ENCODE assay signal across 20 cellular contexts in the genomic region with DNA sequence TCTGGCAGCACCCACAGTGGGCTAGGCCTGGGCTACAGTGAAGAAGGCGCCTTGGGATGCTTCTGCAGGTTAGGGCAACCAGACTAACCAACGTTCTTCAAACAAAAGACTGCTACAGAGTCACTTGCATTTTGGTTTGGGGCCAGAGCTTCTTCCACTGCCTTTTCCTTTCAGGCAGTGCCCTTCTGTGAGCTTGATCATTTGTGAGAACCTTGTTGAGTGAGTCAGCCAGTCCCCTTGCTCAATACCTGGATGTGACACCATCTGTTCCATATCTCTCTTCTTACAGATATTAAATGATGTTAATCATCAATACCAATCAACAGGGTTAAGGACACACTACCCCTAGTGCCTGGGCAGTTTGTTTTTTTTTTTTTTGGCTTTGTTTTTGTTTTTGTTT. TPM values are rescaled to one million over a fixed set of nuclear protein-coding genes. Genes with fewer than 3 reads are reported as not detected.
DNase-seq lines count a peak whose midpoint lies in the region; ATAC-seq, FAIRE-seq and TF ChIP-seq lines count a peak whose summit lies in the region.
"Had no signal": no experiment of that assay in that cellular context is flagged by ENCODE, and none has a peak within 500 bp of the region (broad histone marks: within the 10 kb centered on the region; RNA-seq: fewer than 3 reads in every experiment).

No MANE protein-coding gene starts in this region.

- H2AFZ ChIP-seq in H1 (ENCODE audit: low read length) (no peak overlapping the region), H9 (ENCODE audit: low read length) (no peak overlapping the region)

- TF ChIP-seq RAD21 in H1 (IDR thresholded peaks at IDR 0.05 in 1 of 2, conservative IDR thresholded peaks at IDR 0.05 in 1 of 2; ENCODE audit: low read depth in 2 of 2, low read length in 2 of 2) = no peak

- no peaks in the 10 kb centered on the region for H4K20me1 ChIP-seq in H1 (replicated peaks in 1 of 2; ENCODE audit: control insufficient read depth in 1 of 2, insufficient read depth in 2 of 2, low read length in 2 of 2)
- no peaks in the 10 kb centered on the region for H4K20me1 ChIP-seq in H9 (ENCODE audit: control insufficient read depth, insufficient read depth, insufficient read length)

- H2BK20ac ChIP-seq in H1 (ENCODE audit: low read length) (peak overlapping the region; percentile 86), H9 (ENCODE audit: low read depth, low read length, poor library complexity, severe bottlenecking) (no peak overlapping the region)

- H3K79me2 ChIP-seq in H1 (ENCODE audit: control insufficient read depth in 1 of 2, insufficient read depth in 2 of 2, low read length in 2 of 2) (no peaks in the 10 kb centered on the region), H9 (ENCODE audit: insufficient read depth, low read length) (no peaks in the 10 kb centered on the region)

- peaks cover 63% of the 10 kb centered on the region for H3K4me1 Mint-ChIP-seq in activated T-cell treated with anti-CD3 and anti-CD28 coated beads, Interleukin-2, amount 50 U/mL, for 72 hours (ENCODE audit: low read depth)
- H3K4me1 Mint-ChIP-seq in activated T-cell treated with anti-CD3 and anti-CD28 coated beads, Interleukin-2, amount 50 U/mL, for 24 hours (ENCODE audit: low read depth) = peaks cover 63% of the 10 kb centered on the region
- H3K4me1 Mint-ChIP-seq in H9 = peaks cover 64 to 68% of the 10 kb centered on the region in 2 experiments

- H3K14ac ChIP-seq in H1 (ENCODE audit: insufficient read length) = no peak overlapping the region
- no peak overlapping the region for H3K14ac ChIP-seq in H9 (ENCODE audit: insufficient read depth, low read length)

- no peaks in the 10 kb centered on the region for H3K36me3 ChIP-seq in H1 (ENCODE audit: control insufficient read depth in 2 of 4, insufficient read depth in 4 of 4, low read length in 3 of 4)
- H3K36me3 ChIP-seq: SJSA1, stomach had no signal

- no peak overlapping the region for H3K4me3 Mint-ChIP-seq in activated T-cell treated with anti-CD3 and anti-CD28 coated beads, Interleukin-2, amount 50 U/mL, for 72 hours
- H3K4me3 Mint-ChIP-seq in activated T-cell treated with anti-CD3 and anti-CD28 coated beads, Interleukin-2, amount 50 U/mL, for 24 hours = no peak overlapping the region
- H3K4me3 Mint-ChIP-seq in H9 = no peak overlapping the region
- H3K4me3 Mint-ChIP-seq: activated naive CD8-positive, alpha-beta T cell treated with anti-CD3 and anti-CD28 coated beads, Interleukin-2, amount 10 ng/mL, durations not matched to agents 7 days and 5 days; memory B cell; nephron had no signal

- no peak overlapping the region for H3T11ph ChIP-seq in H9 (ENCODE audit: low read length)

- WGBS in H1 (ENCODE audit: extremely low coverage in 1 of 2, insufficient coverage in 1 of 2, insufficient read length in 1 of 2, insufficient replicate concordance in 2 of 2, low coverage in 1 of 2, low lambda C conversion rate in 2 of 2, missing lambda C conversion rate in 1 of 2), 2 experiments = 81% methylated on average over 2 of the region's 2 CpGs; no CpG with 5 or more reads in 1 of the 2 experiments
- WGBS in H9 (ENCODE audit: extremely low coverage, insufficient read length, low lambda C conversion rate) = no CpG with 5 or more reads among the region's 2 CpGs

- no peak overlapping the region for H3K23ac ChIP-seq in H1 (ENCODE audit: insufficient read length)
- H3K23ac ChIP-seq in H9 (ENCODE audit: insufficient read length, low read depth, low read length) = no peak overlapping the region

- no peaks in the 10 kb centered on the region for H3K9me3 Mint-ChIP-seq in activated T-cell treated with anti-CD3 and anti-CD28 coated beads, Interleukin-2, amount 50 U/mL, for 72 hours
- H3K9me3 Mint-ChIP-seq in activated T-cell treated with anti-CD3 and anti-CD28 coated beads, Interleukin-2, amount 50 U/mL, for 24 hours = no peaks in the 10 kb centered on the region
- H3K9me3 Mint-ChIP-seq in H9 = peaks cover 0 to 5% of the 10 kb centered on the region in 2 experiments; a peak in 1 of 5 replicates
- H3K9me3 Mint-ChIP-seq: activated naive CD8-positive, alpha-beta T cell treated with anti-CD3 and anti-CD28 coated beads, Interleukin-2, amount 10 ng/mL, durations not matched to agents 7 days and 5 days; memory B cell; nephron had no signal

- TF ChIP-seq CTCF in NB4 (IDR thresholded peaks at IDR 0.05; ENCODE audit: low read depth, low read length) (no peak), H1 (IDR thresholded peaks at IDR 0.05; ENCODE audit: control extremely low read depth in 1 of 3, insufficient read depth in 1 of 3, low read depth in 1 of 3, low read length in 3 of 3) (no peak), H9 (conservative IDR thresholded peaks at IDR 0.05) (no peak)

- H3K27me3 ChIP-seq in H1 (replicated peaks in 1 of 4; ENCODE audit: control insufficient read depth in 3 of 4, extremely low read depth in 1 of 4, insufficient read depth in 3 of 4, low read length in 3 of 4) (no peaks in the 10 kb centered on the region; a peak in 1 of 7 replicates), H9 (ENCODE audit: insufficient read depth, low read length) (no peaks in the 10 kb centered on the region)
- H3K27me3 ChIP-seq: SJSA1, stomach had no signal

- no peak overlapping the region; the same call in 1 of the 2 replicates for H2AK5ac ChIP-seq in H1 (ENCODE audit: low read depth, low read length)
- no peak overlapping the region for H2AK5ac ChIP-seq in H9 (ENCODE audit: insufficient read length, low read length)

- H2BK15ac ChIP-seq in H1 (ENCODE audit: low read length) = no peak overlapping the region; the same call in 1 of the 2 replicates
- H2BK15ac ChIP-seq in H9 (ENCODE audit: low read depth, low read length) = no peak overlapping the region

- no peak overlapping the region for H3K56ac ChIP-seq in H1 (replicated peaks; ENCODE audit: insufficient read length, low read depth, low read length)
- H3K56ac ChIP-seq in H9 (ENCODE audit: insufficient read length, low read depth, low read length) = no peak overlapping the region

- no peak overlapping the region; the same call in 1 of the 2 replicates for H4K8ac ChIP-seq in H1 (ENCODE audit: extremely low read depth, insufficient read depth, low read length)
- H4K8ac ChIP-seq in H9 (replicated peaks; ENCODE audit: insufficient read length, low read depth, low read length) = no peak overlapping the region

- H3K4me1 ChIP-seq in H1 (replicated peaks in 1 of 4; ENCODE audit: control insufficient read depth in 3 of 4, insufficient read depth in 4 of 4, low read length in 3 of 4) = peaks cover 9 to 37% (median 21%) of the 10 kb centered on the region in 4 experiments
- peaks cover 19% of the 10 kb centered on the region; the same call in 1 of the 2 replicates for H3K4me1 ChIP-seq in H9 (ENCODE audit: insufficient read depth, low read length)
- H3K4me1 ChIP-seq: stomach had no signal

- H3K9me3 ChIP-seq in H1 (ENCODE audit: insufficient read depth in 2 of 2, low read depth in 1 of 2, low read length in 1 of 2) (no peaks in the 10 kb centered on the region), H9 (ENCODE audit: control insufficient read depth, low read depth, low read length) (no peaks in the 10 kb centered on the region)
- H3K9me3 ChIP-seq: SJSA1, stomach had no signal

- H2BK12ac ChIP-seq in H1 (ENCODE audit: low read depth, low read length) (peak overlapping the region; percentile 95; the same call in 1 of the 2 replicates), H9 (ENCODE audit: insufficient read length, low read depth, low read length) (no peak overlapping the region)

- H3K36me3 Mint-ChIP-seq in activated T-cell treated with anti-CD3 and anti-CD28 coated beads, Interleukin-2, amount 50 U/mL, for 72 hours (ENCODE audit: insufficient read depth in 2 of 2) = peaks cover 0 to 1% of the 10 kb centered on the region in 2 donors
- H3K36me3 Mint-ChIP-seq in activated T-cell treated with anti-CD3 and anti-CD28 coated beads, Interleukin-2, amount 50 U/mL, for 24 hours (ENCODE audit: low read depth) = no peaks in the 10 kb centered on the region
- no peaks in the 10 kb centered on the region for H3K36me3 Mint-ChIP-seq in H9 (ENCODE audit: insufficient read depth in 1 of 3, low read depth in 3 of 3)
- H3K36me3 Mint-ChIP-seq: memory B cell had no signal

- H3K79me1 ChIP-seq in H1 (ENCODE audit: low read depth, low read length) (no peaks in the 10 kb centered on the region), H9 (ENCODE audit: insufficient read depth, low read depth, low read length, poor library complexity, severe bottlenecking) (no peaks in the 10 kb centered on the region)

- H3K27ac ChIP-seq in H1 (ENCODE audit: low read depth, low read length) (no peak overlapping the region), H9 (ENCODE audit: insufficient read length, low read depth, low read length) (no peak overlapping the region)
- H3K27ac ChIP-seq: SJSA1, stomach had no signal

- H3K23me2 ChIP-seq in H1 (ENCODE audit: low read depth, low read length) (no peaks in the 10 kb centered on the region; the same call in 1 of the 2 replicates), H9 (ENCODE audit: insufficient read length, low read depth, low read length, poor library complexity, severe bottlenecking) (no peaks in the 10 kb centered on the region)

- H2BK120ac ChIP-seq in H1 (replicated peaks; ENCODE audit: low read depth, low read length) = no peak overlapping the region
- H2BK120ac ChIP-seq in H9 (ENCODE audit: low read depth, low read length, poor library complexity, severe bottlenecking) = no peak overlapping the region

- DNase-seq in activated T-cell treated with anti-CD3 and anti-CD28 coated beads, Interleukin-2, amount 50 U/mL, for 72 hours = no peak
- no peak for DNase-seq in activated T-cell treated with anti-CD3 and anti-CD28 coated beads, Interleukin-2, amount 50 U/mL, for 24 hours
- DNase-seq in NB4 (ENCODE audit: low read depth) (peak; percentile 55), H1 (ENCODE audit: low read depth in 1 of 2, low spot score in 2 of 2) (no peak), inferior parietal cortex (ENCODE audit: extremely low spot score) (no peak), H9 (no peak), mesenteric fat pad (ENCODE audit: low spot score) (no peak)
- DNase-seq in stimulated activated naive CD8-positive, alpha-beta T cell treated with anti-CD3 and anti-CD28 coated beads, Interleukin-15, Interleukin-2, amounts not matched to agents 100 U/mL and 50 U/mL, for 24 hours = no peak
- DNase-seq: activated CD4-positive, CD25-positive, alpha-beta regulatory T cell; activated CD8-positive, alpha-beta memory T cell treated with anti-CD3 and anti-CD28 coated beads, Interleukin-2, amount 50 U/mL, for 48 hours; activated naive CD8-positive, alpha-beta T cell treated with anti-CD3 and anti-CD28 coated beads, Interleukin-2, amount 10 ng/mL, durations not matched to agents 7 days and 5 days; caudate nucleus; effector CD4-positive, alpha-beta T cell; islet precursor cell; NCI-H1048; NCI-H524; stomach had no signal

- CTCF ChIA-PET in H1 (lab: Charles Lee; ENCODE audit: partially characterized antibody) = interaction anchor here (1.1 to 16.4 kb wide), 6 partner anchors 11 to 92 kb away, joined by 3 to 629 read pairs (median 4); no protein-coding TSS in a partner anchor

- no peak for FAIRE-seq in H1 (lab: Jason Lieb, UNC)

- H4K91ac ChIP-seq in H1 (replicated peaks; ENCODE audit: insufficient read length, low read length) (peak overlapping the region; percentile 58), H9 (ENCODE audit: insufficient read length, low read depth, low read length) (no peak overlapping the region)

- no peak overlapping the region for H4K5ac ChIP-seq in H1 (ENCODE audit: insufficient read length, low read depth, low read length)
- no peak overlapping the region for H4K5ac ChIP-seq in H9 (ENCODE audit: insufficient read length, low read depth, low read length)

- no peak for TF ChIP-seq POLR2A in NB4 (IDR thresholded peaks at IDR 0.05; ENCODE audit: extremely low read depth, insufficient read length)
- no peak for TF ChIP-seq POLR2A in H1 (IDR thresholded peaks at IDR 0.05; ENCODE audit: control extremely low read depth in 1 of 2, low read depth in 2 of 2, low read length in 2 of 2)

- H3K18ac ChIP-seq in H1 (ENCODE audit: extremely low read depth, low read length) (peak overlapping the region; percentile 52; the same call in 1 of the 2 replicates), H9 (ENCODE audit: insufficient read length, low read depth, low read length) (no peak overlapping the region)

- H2BK5ac ChIP-seq in H1 (ENCODE audit: low read depth, low read length) = peak overlapping the region; percentile 40; the same call in 1 of the 2 replicates
- H2BK5ac ChIP-seq in H9 (ENCODE audit: insufficient read length, low read length) = no peak overlapping the region

- no peaks in the 10 kb centered on the region for H3K27me3 Mint-ChIP-seq in activated T-cell treated with anti-CD3 and anti-CD28 coated beads, Interleukin-2, amount 50 U/mL, for 72 hours (ENCODE audit: low read depth)
- no peaks in the 10 kb centered on the region for H3K27me3 Mint-ChIP-seq in activated T-cell treated with anti-CD3 and anti-CD28 coated beads, Interleukin-2, amount 50 U/mL, for 24 hours
- H3K27me3 Mint-ChIP-seq in H9 (ENCODE audit: low read depth) = peaks cover 36% of the 10 kb centered on the region
- H3K27me3 Mint-ChIP-seq: activated naive CD8-positive, alpha-beta T cell treated with anti-CD3 and anti-CD28 coated beads, Interleukin-2, amount 10 ng/mL, durations not matched to agents 7 days and 5 days had no signal

- no peak overlapping the region for H3K4ac ChIP-seq in H1 (replicated peaks; ENCODE audit: insufficient read length, low read depth, low read length)
- H3K4ac ChIP-seq in H9 (ENCODE audit: low read depth, low read length) = no peak overlapping the region

- no peak overlapping the region for H3K4me2 ChIP-seq in H1 (ENCODE audit: insufficient read depth in 1 of 2, low read depth in 2 of 2, low read length in 2 of 2)
- H3K4me2 ChIP-seq in H9 (ENCODE audit: insufficient read depth, insufficient read length, low read length) = no peak overlapping the region

- no peak overlapping the region for H3K4me3 ChIP-seq in NB4 (ENCODE audit: low read depth, low read length)
- no peak overlapping the region for H3K4me3 ChIP-seq in H1 (ENCODE audit: extremely low read depth in 1 of 4, insufficient read depth in 2 of 4, low read depth in 3 of 4, low read length in 4 of 4)
- H3K4me3 ChIP-seq: SJSA1, stomach had no signal

- TF ChIP-seq EP300 in H1 (IDR thresholded peaks at IDR 0.05; ENCODE audit: borderline replicate concordance in 1 of 2, low read depth in 2 of 2, low read length in 2 of 2) = no peak

- no peak overlapping the region for H3K27ac Mint-ChIP-seq in activated T-cell treated with anti-CD3 and anti-CD28 coated beads, Interleukin-2, amount 50 U/mL, for 72 hours
- no peak overlapping the region for H3K27ac Mint-ChIP-seq in activated T-cell treated with anti-CD3 and anti-CD28 coated beads, Interleukin-2, amount 50 U/mL, for 24 hours
- no peak overlapping the region for H3K27ac Mint-ChIP-seq in H9
- H3K27ac Mint-ChIP-seq: activated naive CD8-positive, alpha-beta T cell treated with anti-CD3 and anti-CD28 coated beads, Interleukin-2, amount 10 ng/mL, durations not matched to agents 7 days and 5 days; memory B cell; nephron had no signal

- H3K9ac ChIP-seq in H1 (replicated peaks in 1 of 4; ENCODE audit: extremely low read depth in 1 of 4, low read depth in 3 of 4, low read length in 3 of 4) = no peak overlapping the region
- H3K9ac ChIP-seq in H9 (ENCODE audit: extremely low read depth, insufficient read length, low read length) = no peak overlapping the region

- POLR2A ChIA-PET in H1 (lab: Charles Lee; ENCODE audit: partially characterized antibody) = interaction anchor here (0.9 to 1.3 kb wide), 4 partner anchors 12 to 175 kb away, joined by 3 to 4 read pairs (median 4); a partner anchor contains a TSS

- ATAC-seq in activated T-cell treated with anti-CD3 and anti-CD28 coated beads, Interleukin-2, amount 50 U/mL, for 72 hours (replicated peaks in 1 of 2) = peak; percentile 40 to 64
- ATAC-seq in stimulated activated naive CD8-positive, alpha-beta T cell treated with anti-CD3 and anti-CD28 coated beads, Interleukin-15, Interleukin-2, amounts not matched to agents 100 U/mL and 50 U/mL, for 24 hours = peak; percentile 75

RNA-seq across cellular contexts. Expression of a gene that starts 46.5 kb away (rescaled TPM):
- total RNA-seq in activated T-cell treated with anti-CD3 and anti-CD28 coated beads, Interleukin-2, amount 50 U/mL, for 72 hours = 100 to 1,000 TPM; 252 to 258 TPM
- total RNA-seq in H1 (2021; fragmentation: NEBNext Ultra II Directional; extraction: Animal tissue kit (Norgen Biotek cat#: 25700)) = 285 and 301 TPM in 2 replicates
- polyA plus RNA-seq in H1 (2011; rRNA removed) = 94.7 and 111 TPM in 2 replicates
- polyA plus RNA-seq in H1 (2011; cell fraction: cytosol; rRNA removed) = 124 TPM
- 71.2 TPM for polyA plus RNA-seq in H1 (2011; cell fraction: nucleus; rRNA removed)
- 255 to 279 TPM (median 268 TPM) in 4 replicates for polyA plus RNA-seq in H1 (2012, experiment 1 of 2)
- 112 TPM for polyA plus RNA-seq in H1 (2012, experiment 2 of 2)
- polyA plus RNA-seq in H1 (2013, experiment 1 of 2) = 187 TPM
- 189 TPM for polyA plus RNA-seq in H1 (2013, experiment 2 of 2)
- 121 and 151 TPM in 2 replicates for polyA minus RNA-seq in H1 (2011; rRNA and poly(A)+ RNA removed)
- 89.8 TPM for polyA minus RNA-seq in H1 (2011; cell fraction: cytosol; rRNA and poly(A)+ RNA removed)
- polyA minus RNA-seq in H1 (2011; cell fraction: nucleus; rRNA and poly(A)+ RNA removed) = 65.0 TPM
- total RNA-seq in H9 (2021) (206 and 208 TPM in 2 replicates), mesenteric fat pad (165 TPM)
